In the genomic region with DNA sequence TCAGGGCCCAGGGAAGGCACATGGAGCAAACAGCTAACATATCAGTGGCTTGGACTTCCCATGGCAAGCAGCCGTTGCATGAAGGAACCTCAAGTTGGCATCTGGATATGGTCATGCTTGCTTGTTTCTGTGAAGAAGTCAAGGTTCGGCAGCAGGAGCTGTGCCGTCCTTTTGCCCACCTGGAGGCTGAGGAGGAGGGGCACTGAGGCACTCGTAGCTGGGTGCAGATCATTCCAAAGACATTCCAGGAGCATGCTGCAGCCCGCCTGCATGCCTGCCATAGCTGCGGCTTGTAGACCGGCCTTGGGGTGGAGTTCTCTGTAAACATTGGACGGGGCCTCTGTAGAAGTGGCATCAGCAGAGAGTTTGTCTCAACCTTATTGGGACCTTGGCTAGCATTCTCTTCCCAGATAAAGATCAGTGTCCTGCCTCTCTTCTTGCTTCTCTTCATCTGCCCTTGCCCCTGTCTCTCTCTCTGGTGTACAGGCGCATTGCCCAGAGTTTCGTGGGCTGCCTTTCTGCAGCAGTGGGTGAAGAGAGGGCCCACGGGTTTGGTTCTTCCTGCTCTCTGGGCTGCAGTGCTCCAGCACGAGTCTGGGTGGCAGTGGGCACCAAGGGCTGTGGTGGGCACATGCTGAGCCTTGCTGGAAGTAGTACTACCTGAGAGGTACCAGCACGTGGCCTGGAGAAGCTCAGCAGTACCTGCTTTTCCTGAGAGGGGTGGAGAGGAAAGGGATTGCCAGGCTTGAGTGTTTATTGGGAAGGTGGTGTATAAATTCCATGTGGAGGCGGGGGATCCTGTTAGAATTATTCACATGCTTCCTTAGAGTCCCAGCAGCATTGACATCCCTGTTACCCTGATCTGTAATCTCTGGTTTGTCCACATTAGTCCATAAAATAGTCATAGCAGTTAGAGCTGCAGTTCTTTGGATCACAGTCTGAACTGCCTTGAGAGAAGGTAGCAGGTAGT, we compare ENCODE assay signal across 12 cellular contexts. TPM values are rescaled to one million over a fixed set of nuclear protein-coding genes. Genes with fewer than 3 reads are reported as not detected.
DNase-seq lines count a peak whose midpoint lies in the region; ATAC-seq and TF ChIP-seq lines count a peak whose summit lies in the region.
"Had no signal": no experiment of that assay in that cellular context is flagged by ENCODE, and none has a peak within 500 bp of the region (broad histone marks: within the 10 kb centered on the region; RNA-seq: fewer than 3 reads in every experiment).

No MANE protein-coding gene starts in this region.

- H3K36me3 ChIP-seq in brain microvascular endothelial cell (replicated peaks) (no peaks in the 10 kb centered on the region), left lung (no peaks in the 10 kb centered on the region), Karpas-422 (ENCODE audit: insufficient read depth, low read length) (no peaks in the 10 kb centered on the region)

- no peaks in the 10 kb centered on the region for H3K9me2 ChIP-seq in Karpas-422 (replicated peaks; ENCODE audit: insufficient read depth, low read length)

- no peak overlapping the region for H3K27ac ChIP-seq in brain microvascular endothelial cell
- H3K27ac ChIP-seq in left lung = peak overlapping the region in 1 of 2 donors; percentile 28
- no peak overlapping the region for H3K27ac ChIP-seq in Karpas-422 (ENCODE audit: low read length)

- TF ChIP-seq CTCF in brain microvascular endothelial cell (IDR thresholded peaks at IDR 0.05; ENCODE audit: low read depth, low read length, missing control alignments) (no peak), left lung (IDR thresholded peaks at IDR 0.05) (no peak)

- H3K4me3 ChIP-seq in brain microvascular endothelial cell (ENCODE audit: low read depth, low read length) (no peak overlapping the region), left lung (no peak overlapping the region), Karpas-422 (ENCODE audit: low read length) (no peak overlapping the region)

- H3K9me3 ChIP-seq in left lung (no peaks in the 10 kb centered on the region), Karpas-422 (ENCODE audit: low read length) (no peaks in the 10 kb centered on the region)

- no peak overlapping the region for H3K9ac ChIP-seq in Karpas-422 (ENCODE audit: low read length)

- no peaks in the 10 kb centered on the region for H3K79me2 ChIP-seq in Karpas-422 (ENCODE audit: low read length)

- intact Hi-C loops in left lung (cut with DNase I) = loop anchor here in 1 of 2 donors (5.0 to 10.0 kb wide), 2 partner anchors 229 to 711 kb away; a partner anchor contains a TSS

- H2AFZ ChIP-seq in Karpas-422 (ENCODE audit: low read length) = no peak overlapping the region

- H4K20me1 ChIP-seq in Karpas-422 (ENCODE audit: insufficient read depth, low read depth, low read length) = peaks cover 41% of the 10 kb centered on the region

- DNase-seq in HT-29 (ENCODE audit: low spot score) = peak; percentile 96
- DNase-seq in brain microvascular endothelial cell = peak; percentile 24
- DNase-seq in left lung = peak in 1 of 2 donors; percentile 56
- peak; percentile 80 for DNase-seq in ureter (ENCODE audit: low spot score)
- no peak for DNase-seq in activated gamma-delta T cell treated with Interleukin-2 at 50 U/mL for 16 hours
- DNase-seq in Karpas-422 = no peak
- no peak for DNase-seq in NCI-H2171 treated with DMSO at 0.1 percent for 48 hours (lab: John Stamatoyannopoulos, UW)
- DNase-seq: activated CD4-positive, alpha-beta T cell treated with anti-CD3 and anti-CD28 coated beads for 1 hour; effector CD4-positive, alpha-beta T cell; NCI-H1417; NCI-H526; substantia nigra had no signal

- H3K4me1 ChIP-seq in left lung (peaks cover 0 to 6% of the 10 kb centered on the region in 2 donors), Karpas-422 (ENCODE audit: low read length) (no peaks in the 10 kb centered on the region)

- in situ Hi-C loops in brain microvascular endothelial cell (cut with HindIII; ENCODE audit: low pct_ligation_motif_present, low sequenced_read_pairs) = no loop called here

- ATAC-seq in left lung = peak; percentile 80

- no peaks in the 10 kb centered on the region for H3K27me3 ChIP-seq in brain microvascular endothelial cell (replicated peaks)
- H3K27me3 ChIP-seq in left lung = no peaks in the 10 kb centered on the region
- no peaks in the 10 kb centered on the region for H3K27me3 ChIP-seq in Karpas-422 (ENCODE audit: low read length)

- H3K4me2 ChIP-seq in Karpas-422 (ENCODE audit: low read depth, low read length, poor library complexity, severe bottlenecking) = no peak overlapping the region

RNA-seq across cellular contexts. Expression of a gene that starts 49.4 kb away (rescaled TPM):
- total RNA-seq in HT-29 (2014; rRNA removed; shearing (Covaris generic)) = 33.1 and 36.8 TPM in 2 replicates
- total RNA-seq in left lung (10 to 100 TPM; 11.8 to 11.9 TPM), ureter (15.9 TPM)
- total RNA-seq in Karpas-422 (2014; rRNA removed; shearing (Covaris generic); ENCODE audit: low replicate concordance) = 7.5 and 12.8 TPM in 2 replicates

Comparison
In these comparisons a context has a peak if more than half of its experiments do, and no peak if none do; other contexts are left out.
1. DNase-seq: peak in HT-29 (single experiment), brain microvascular endothelial cell (single experiment) and ureter (single experiment); none in activated gamma-delta T cell treated with Interleukin-2 at 50 U/mL for 16 hours (single experiment), Karpas-422 (single experiment) and NCI-H2171 treated with DMSO at 0.1 percent for 48 hours (single experiment).